ENCODE assay signal across 8 cellular contexts in the genomic region with DNA sequence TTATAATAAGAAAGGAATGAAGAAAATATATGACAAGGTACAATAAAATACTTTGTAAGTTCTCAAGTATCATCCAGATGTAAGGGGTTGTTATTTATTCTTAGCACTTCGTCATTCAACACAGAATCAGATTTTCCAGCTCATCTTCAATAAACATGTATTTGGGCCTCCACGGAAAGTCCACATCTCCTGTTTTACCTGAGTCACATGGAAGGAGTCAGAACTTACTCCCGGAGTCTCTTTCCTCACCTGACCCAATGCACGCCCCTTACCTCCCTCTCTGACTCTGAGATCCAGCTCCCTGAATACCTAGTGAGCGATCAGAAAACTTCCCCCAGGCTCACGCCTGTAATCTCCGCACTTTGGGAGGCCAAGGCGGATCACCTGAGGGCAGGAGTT. TPM values are rescaled to one million over a fixed set of nuclear protein-coding genes. Genes with fewer than 3 reads are reported as not detected.
DNase-seq lines count a peak whose midpoint lies in the region; ATAC-seq and TF ChIP-seq lines count a peak whose summit lies in the region.

No MANE protein-coding gene starts in this region.

- H3K36me3 Mint-ChIP-seq in activated CD4-positive, alpha-beta T cell treated with anti-CD3 and anti-CD28 coated beads for 36 hours (ENCODE audit: low read depth), result peaks cover 7% of the 10 kb centered on the region
- peaks cover 7% of the 10 kb centered on the region for H3K36me3 Mint-ChIP-seq in activated naive CD8-positive, alpha-beta T cell treated with anti-CD3 and anti-CD28 coated beads for 36 hours

- TF ChIP-seq CTCF in kidney epithelial cell (IDR thresholded peaks at IDR 0.05; ENCODE audit: insufficient read depth, low read length, poor library complexity, severe bottlenecking) (no peak), mucosa of descending colon (IDR thresholded peaks at IDR 0.05) (no peak)

- H3K27ac ChIP-seq in substantia nigra (ENCODE audit: low read depth, low read length, poor library complexity, severe bottlenecking), result peak overlapping the region; percentile 100

- H3K4me1 Mint-ChIP-seq in activated CD4-positive, alpha-beta T cell treated with anti-CD3 and anti-CD28 coated beads for 36 hours, result peaks cover 68% of the 10 kb centered on the region
- peaks cover 62% of the 10 kb centered on the region for H3K4me1 Mint-ChIP-seq in activated naive CD8-positive, alpha-beta T cell treated with anti-CD3 and anti-CD28 coated beads for 36 hours

- peaks cover 6% of the 10 kb centered on the region for H3K4me1 ChIP-seq in mucosa of descending colon (ENCODE audit: low read depth)

- H3K9me3 ChIP-seq in mucosa of descending colon, result no peaks in the 10 kb centered on the region

- H3K36me3 ChIP-seq in kidney epithelial cell (ENCODE audit: control insufficient read depth, insufficient read depth, low read length), result no peaks in the 10 kb centered on the region
- no peaks in the 10 kb centered on the region for H3K36me3 ChIP-seq in mucosa of descending colon (ENCODE audit: low read depth)

- no peak for DNase-seq in activated CD4-positive, alpha-beta T cell treated with anti-CD3 and anti-CD28 coated beads for 36 hours
- DNase-seq in activated CD4-positive, alpha-beta T cell treated with anti-CD3 and anti-CD28 coated beads, Interleukin-2, amount 50 U/mL, for 1 hour, result no peak
- DNase-seq in activated naive CD8-positive, alpha-beta T cell treated with anti-CD3 and anti-CD28 coated beads for 36 hours, result no peak
- DNase-seq in kidney epithelial cell (ENCODE audit: low read depth), result no peak
- no peak for DNase-seq in substantia nigra (lab: John Stamatoyannopoulos, UW)
- no peak for DNase-seq in globus pallidus (ENCODE audit: low spot score)
- DNase-seq in mucosa of descending colon, result no peak
- DNase-seq in stimulated activated CD4-positive, alpha-beta T cell treated with anti-CD3 and anti-CD28 coated beads, Interleukin-4, amount 100 ng/mL, for 1 hour, result no peak

- no peaks in the 10 kb centered on the region for H3K27me3 ChIP-seq in kidney epithelial cell (ENCODE audit: control insufficient read depth, insufficient read depth, low read length)

- H3K9me3 Mint-ChIP-seq in activated CD4-positive, alpha-beta T cell treated with anti-CD3 and anti-CD28 coated beads for 36 hours (ENCODE audit: low read depth), result no peaks in the 10 kb centered on the region
- H3K9me3 Mint-ChIP-seq in activated naive CD8-positive, alpha-beta T cell treated with anti-CD3 and anti-CD28 coated beads for 36 hours, result no peaks in the 10 kb centered on the region

- intact Hi-C loops in activated CD4-positive, alpha-beta T cell treated with anti-CD3 and anti-CD28 coated beads for 36 hours (cut with DNase I, micrococcal nuclease), result loop anchor here (1.0 to 2.0 kb wide), 14 partner anchors 17 to 380 kb away; a partner anchor contains a TSS
- intact Hi-C loops in mucosa of descending colon (cut with DNase I, micrococcal nuclease), result no loop called here

- peak overlapping the region; percentile 63 for H3K4me3 ChIP-seq in kidney epithelial cell (ENCODE audit: low read depth, low read length)
- H3K4me3 ChIP-seq in mucosa of descending colon, result no peak overlapping the region

- H3K27ac Mint-ChIP-seq in activated CD4-positive, alpha-beta T cell treated with anti-CD3 and anti-CD28 coated beads for 36 hours, result peak overlapping the region; percentile 96
- H3K27ac Mint-ChIP-seq in activated naive CD8-positive, alpha-beta T cell treated with anti-CD3 and anti-CD28 coated beads for 36 hours, result peak overlapping the region; percentile 96

- H3K4me3 Mint-ChIP-seq in activated CD4-positive, alpha-beta T cell treated with anti-CD3 and anti-CD28 coated beads for 36 hours, result peak overlapping the region; percentile 95
- peak overlapping the region; percentile 93 for H3K4me3 Mint-ChIP-seq in activated naive CD8-positive, alpha-beta T cell treated with anti-CD3 and anti-CD28 coated beads for 36 hours

- CTCF ChIA-PET in activated CD4-positive, alpha-beta T cell treated with anti-CD3 and anti-CD28 coated beads for 36 hours (lab: Charles Lee), result interaction anchor here (0.6 to 3.0 kb wide), 7 partner anchors 45 to 378 kb away, joined by 3 to 16 read pairs (median 3); a partner anchor contains a TSS

- POLR2A ChIA-PET in activated CD4-positive, alpha-beta T cell treated with anti-CD3 and anti-CD28 coated beads for 36 hours (lab: Charles Lee), result interaction anchor here (0.5 to 2.1 kb wide), 3 partner anchors 36 to 379 kb away, joined by 3 to 12 read pairs (median 7); a partner anchor contains a TSS

- H3K27me3 Mint-ChIP-seq in activated CD4-positive, alpha-beta T cell treated with anti-CD3 and anti-CD28 coated beads for 36 hours, result no peaks in the 10 kb centered on the region
- no peaks in the 10 kb centered on the region for H3K27me3 Mint-ChIP-seq in activated naive CD8-positive, alpha-beta T cell treated with anti-CD3 and anti-CD28 coated beads for 36 hours

- ATAC-seq in activated CD4-positive, alpha-beta T cell treated with anti-CD3 and anti-CD28 coated beads for 36 hours, result no peak
- ATAC-seq in mucosa of descending colon, result no peak

RNA-seq across cellular contexts. Expression of a gene that starts 1.5 kb away (rescaled TPM):
- total RNA-seq in activated CD4-positive, alpha-beta T cell treated with anti-CD3 and anti-CD28 coated beads for 36 hours, result 10 to 100 TPM; 17.0 to 36.9 TPM
- 10 to 100 TPM; 29.8 to 32.8 TPM for total RNA-seq in activated naive CD8-positive, alpha-beta T cell treated with anti-CD3 and anti-CD28 coated beads for 36 hours
- total RNA-seq in kidney epithelial cell (9.7 and 13.6 TPM in 2 replicates), mucosa of descending colon (10 to 100 TPM; 28.4 to 37.6 (median 35.8) TPM)

RNA-seq across cellular contexts. Expression of a gene that starts 17.9 kb away (rescaled TPM):
- 10 to 100 TPM; 22.6 to 28.1 TPM for total RNA-seq in activated CD4-positive, alpha-beta T cell treated with anti-CD3 and anti-CD28 coated beads for 36 hours
- total RNA-seq in activated naive CD8-positive, alpha-beta T cell treated with anti-CD3 and anti-CD28 coated beads for 36 hours, result 10 to 100 TPM; 12.2 to 13.2 TPM
- total RNA-seq in kidney epithelial cell, result 88.2 and 102 TPM in 2 replicates
- 100 to 1,000 TPM in 1 of 3 donors, 10 to 100 TPM in 2; 35.6 to 146 (median 49.4) TPM for total RNA-seq in mucosa of descending colon

RNA-seq across cellular contexts. Expression of a gene that starts 23.6 kb away (rescaled TPM):
- total RNA-seq in activated CD4-positive, alpha-beta T cell treated with anti-CD3 and anti-CD28 coated beads for 36 hours, result 10 to 100 TPM; 24.5 to 25.6 TPM
- total RNA-seq in activated naive CD8-positive, alpha-beta T cell treated with anti-CD3 and anti-CD28 coated beads for 36 hours, result 10 to 100 TPM; 24.2 to 25.1 TPM
- 21.2 and 27.8 TPM in 2 replicates for total RNA-seq in kidney epithelial cell
- 10 to 100 TPM; 22.8 to 34.3 (median 25.8) TPM for total RNA-seq in mucosa of descending colon

RNA-seq across cellular contexts. Expression of a gene that starts 32.6 kb away (rescaled TPM):
- 10 to 100 TPM; 45.9 to 65.7 TPM for total RNA-seq in activated CD4-positive, alpha-beta T cell treated with anti-CD3 and anti-CD28 coated beads for 36 hours
- 10 to 100 TPM; 34.7 to 38.4 TPM for total RNA-seq in activated naive CD8-positive, alpha-beta T cell treated with anti-CD3 and anti-CD28 coated beads for 36 hours
- 176 and 183 TPM in 2 replicates for total RNA-seq in kidney epithelial cell
- total RNA-seq in mucosa of descending colon, result 100 to 1,000 TPM in 2 of 3 donors, 10 to 100 TPM in 1; 92.7 to 130 (median 122) TPM

RNA-seq across cellular contexts. Expression of a gene that starts 36.5 kb away (rescaled TPM):
- total RNA-seq in activated CD4-positive, alpha-beta T cell treated with anti-CD3 and anti-CD28 coated beads for 36 hours, result 100 to 1,000 TPM; 190 to 196 TPM
- 100 to 1,000 TPM; 156 TPM for total RNA-seq in activated naive CD8-positive, alpha-beta T cell treated with anti-CD3 and anti-CD28 coated beads for 36 hours
- 67.4 and 72.4 TPM in 2 replicates for total RNA-seq in kidney epithelial cell
- 10 to 100 TPM; 26.8 to 52.4 (median 29.3) TPM for total RNA-seq in mucosa of descending colon

Comparison
In these comparisons a context has a peak if more than half of its experiments do, and no peak if none do; other contexts are left out.
1. intact Hi-C loops: an anchor here in activated CD4-positive, alpha-beta T cell treated with anti-CD3 and anti-CD28 coated beads for 36 hours (1.0 to 2.0 kb wide); none called in mucosa of descending colon.